ENCODE assay signal across 14 cellular contexts in the genomic region with DNA sequence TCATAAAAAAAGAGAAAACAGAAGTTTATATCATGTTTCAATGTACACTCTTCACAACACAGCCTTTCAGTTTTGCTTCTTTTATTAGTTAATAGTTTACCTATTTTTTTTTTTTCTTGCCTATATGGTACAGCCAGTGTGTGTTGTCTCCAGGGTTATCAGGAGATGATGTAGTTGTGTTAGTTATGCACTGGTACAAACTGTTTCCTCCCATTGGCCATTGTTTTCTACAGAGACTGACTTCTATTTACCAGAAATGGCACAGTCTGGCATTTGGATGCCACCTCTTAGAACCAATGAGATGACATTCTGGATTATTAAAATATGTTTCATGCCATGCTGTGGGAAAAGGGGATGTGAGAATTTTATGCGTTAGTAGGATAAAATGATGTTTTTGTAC.
DNase-seq lines count a peak whose midpoint lies in the region; ATAC-seq and TF ChIP-seq lines count a peak whose summit lies in the region.
"Had no signal": no experiment of that assay in that cellular context is flagged by ENCODE, and none has a peak within 500 bp of the region (broad histone marks: within the 10 kb centered on the region; RNA-seq: fewer than 3 reads in every experiment).

No MANE protein-coding gene starts in this region.

- H3K4me2 ChIP-seq in neural progenitor cell = no peak overlapping the region
- H3K4me2 ChIP-seq: A549, BLaER1 had no signal

- H3K4me1 Mint-ChIP-seq in neural progenitor cell (peaks cover 6% of the 10 kb centered on the region), T-cell (peaks cover 17 to 20% (median 17%) of the 10 kb centered on the region in 3 donors)
- H3K4me1 Mint-ChIP-seq: H9 had no signal

- no peak overlapping the region for H3K9ac ChIP-seq in neural progenitor cell
- H3K9ac ChIP-seq: BLaER1 had no signal

- CTCF ChIA-PET in T-cell (lab: Charles Lee) = no interaction called here

- H3K27me3 ChIP-seq in dorsolateral prefrontal cortex (no peaks in the 10 kb centered on the region), neural progenitor cell (no peaks in the 10 kb centered on the region)
- H3K27me3 ChIP-seq: BLaER1 had no signal

- H3K27me3 Mint-ChIP-seq in neural progenitor cell (ENCODE audit: insufficient read depth, low read depth) (no peaks in the 10 kb centered on the region), T-cell (no peaks in the 10 kb centered on the region)

- no peaks in the 10 kb centered on the region for H3K36me3 ChIP-seq in neural progenitor cell
- H3K36me3 ChIP-seq: BLaER1 had no signal

- DNase-seq in dorsolateral prefrontal cortex (no peak), midbrain (lab: John Stamatoyannopoulos, UW) (peak; percentile 71), superior temporal gyrus (ENCODE audit: extremely low spot score) (peak; percentile 90), neural progenitor cell (ENCODE audit: low spot score) (no peak), T-cell (no peak), ureter (ENCODE audit: low spot score) (no peak)
- DNase-seq: DMS79, GOT3, H9 had no signal

- no peaks in the 10 kb centered on the region for H3K79me2 ChIP-seq in neural progenitor cell (ENCODE audit: low read depth)

- TF ChIP-seq CTCF in dorsolateral prefrontal cortex (IDR thresholded peaks at IDR 0.05 in 54 of 56, conservative IDR thresholded peaks at IDR 0.05 in 2 of 56; ENCODE audit: low read depth in 1 of 56, partially characterized antibody in 56 of 56) = peak in 1 of 56 donors; percentile 14
- no peak for TF ChIP-seq CTCF in neural progenitor cell (IDR thresholded peaks at IDR 0.05)

- peaks cover 8% of the 10 kb centered on the region for H3K4me1 ChIP-seq in neural progenitor cell
- H3K4me1 ChIP-seq: A549 had no signal

- POLR2A ChIA-PET in T-cell (lab: Charles Lee) = interaction anchor here (0.5 to 0.6 kb wide), 2 partner anchors 38 to 275 kb away, joined by 3 to 8 read pairs; no protein-coding TSS in a partner anchor

- H3K9me3 ChIP-seq in neural progenitor cell (ENCODE audit: low read depth) = no peaks in the 10 kb centered on the region
- H3K9me3 ChIP-seq: A549, BLaER1 had no signal

- no peaks in the 10 kb centered on the region for H3K9me3 Mint-ChIP-seq in neural progenitor cell
- H3K9me3 Mint-ChIP-seq in T-cell = no peaks in the 10 kb centered on the region
- H3K9me3 Mint-ChIP-seq: H9 had no signal

- no peak overlapping the region for H2AFZ ChIP-seq in neural progenitor cell (replicated peaks)

- H3K4me3 ChIP-seq in dorsolateral prefrontal cortex (peak overlapping the region in 1 of 59 donors; percentile 10), neural progenitor cell (no peak overlapping the region)
- H3K4me3 ChIP-seq: A549, BLaER1 had no signal

- no peak for ATAC-seq in activated CD4-positive, CD25-positive, alpha-beta regulatory T cell treated with anti-CD3 and anti-CD28 coated beads, Interleukin-2, amount 50 U/mL, for 24 hours
- no peak for ATAC-seq in T-cell (replicated peaks in 1 of 4)
- ATAC-seq: A549, HepG2 had no signal

- H4K20me1 ChIP-seq in neural progenitor cell (ENCODE audit: low read depth) = no peaks in the 10 kb centered on the region
- H4K20me1 ChIP-seq: BLaER1 had no signal

- H3K4me3 Mint-ChIP-seq in neural progenitor cell (no peak overlapping the region), T-cell (no peak overlapping the region)
- H3K4me3 Mint-ChIP-seq: H9 had no signal

- intact Hi-C loops in dorsolateral prefrontal cortex (cut with DNase I) = no loop called here

- peak overlapping the region; percentile 95 for H3K27ac ChIP-seq in angular gyrus (ENCODE audit: low read depth, low read length)
- H3K27ac ChIP-seq in dorsolateral prefrontal cortex = peak overlapping the region in 58 of 59 donors; percentile 72 to 98 (median 92)
- H3K27ac ChIP-seq in neural progenitor cell = no peak overlapping the region
- H3K27ac ChIP-seq: A549, BLaER1 had no signal

- H3F3A ChIP-seq in neural progenitor cell (ENCODE audit: low read depth) = no peaks in the 10 kb centered on the region

- H3K36me3 Mint-ChIP-seq in neural progenitor cell (no peaks in the 10 kb centered on the region), T-cell (peaks cover 24% of the 10 kb centered on the region)

- H3K27ac Mint-ChIP-seq in neural progenitor cell = no peak overlapping the region
- no peak overlapping the region for H3K27ac Mint-ChIP-seq in T-cell
- H3K27ac Mint-ChIP-seq: H9 had no signal

Comparison
In these comparisons a context has a peak if more than half of its experiments do, and no peak if none do; other contexts are left out.
1. DNase-seq: peak in midbrain (single experiment) and superior temporal gyrus (single experiment); none in dorsolateral prefrontal cortex (0 of 10), neural progenitor cell (single experiment), T-cell (0 of 34) and ureter (single experiment).